Comparison of ENCODE assay signal across 31 cellular contexts in the genomic region with DNA sequence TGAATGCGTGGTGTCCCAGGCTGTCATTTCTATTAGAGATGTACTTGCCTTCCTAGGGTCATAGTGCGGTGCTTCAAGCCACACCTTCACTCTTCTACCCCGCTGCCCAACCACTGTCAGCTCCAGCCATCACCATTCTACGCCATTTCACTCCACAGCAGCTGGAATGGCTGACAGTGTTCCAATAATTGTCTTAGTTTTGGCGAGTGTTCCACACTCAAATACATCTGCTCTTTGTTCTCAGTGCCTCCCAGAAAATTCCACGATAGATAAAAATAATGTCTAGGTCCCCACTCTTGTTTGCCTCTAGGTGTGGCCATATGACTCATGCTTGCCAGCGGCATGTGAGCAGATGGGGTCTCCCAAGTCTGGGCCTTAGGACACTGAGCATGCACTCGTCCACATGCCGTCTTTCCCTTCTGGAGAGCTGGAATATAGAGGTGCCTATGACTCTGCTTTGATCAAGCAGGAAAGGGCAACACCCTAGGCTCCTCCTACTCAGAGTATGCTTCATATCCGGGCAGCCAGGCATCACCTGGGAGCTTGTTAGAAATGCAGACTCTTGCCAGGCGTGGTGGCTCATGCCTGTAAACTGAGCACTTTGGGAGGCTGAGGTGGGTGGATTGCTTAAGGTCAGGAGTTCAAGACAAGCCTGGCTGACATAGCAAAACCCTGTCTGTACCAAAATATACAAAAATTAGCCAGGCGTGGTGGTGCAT.
A peak's percentile ranks its signal among the peaks of the same experiment; 100 is the strongest.
DNase-seq lines count a peak whose midpoint lies in the region; ATAC-seq, FAIRE-seq and TF ChIP-seq lines count a peak whose summit lies in the region.
"Had no signal": no experiment of that assay in that cellular context is flagged by ENCODE, and none has a peak within 500 bp of the region (broad histone marks: within the 10 kb centered on the region; RNA-seq: fewer than 3 reads in every experiment).

No MANE protein-coding gene starts in this region.

- CTCF ChIA-PET in MCF 10A (lab: Yijun Ruan, JAX): no interaction called here

- no peak overlapping the region for H3K27ac ChIP-seq in breast epithelium
- no peak overlapping the region for H3K27ac ChIP-seq in pancreas
- no peak overlapping the region for H3K27ac ChIP-seq in uterus
- H3K27ac ChIP-seq: sigmoid colon, SK-N-MC, suprapubic skin had no signal

- H3K36me3 ChIP-seq in breast epithelium: no peaks in the 10 kb centered on the region
- no peaks in the 10 kb centered on the region for H3K36me3 ChIP-seq in bronchial epithelial cell (ENCODE audit: control insufficient read depth, insufficient read depth, low read length)
- no peaks in the 10 kb centered on the region for H3K36me3 ChIP-seq in pancreas
- no peaks in the 10 kb centered on the region for H3K36me3 ChIP-seq in uterus
- H3K36me3 ChIP-seq: sigmoid colon, suprapubic skin had no signal

- H3K4me1 ChIP-seq in breast epithelium: no peaks in the 10 kb centered on the region
- H3K4me1 ChIP-seq in pancreas: no peaks in the 10 kb centered on the region
- H3K4me1 ChIP-seq in uterus: no peaks in the 10 kb centered on the region
- H3K4me1 ChIP-seq: sigmoid colon, suprapubic skin had no signal

- H3K27me3 Mint-ChIP-seq in MCF 10A (ENCODE audit: insufficient read depth, unreplicated experiment): no peaks in the 10 kb centered on the region

- H3K36me3 Mint-ChIP-seq in MCF 10A (ENCODE audit: insufficient read depth, unreplicated experiment): no peaks in the 10 kb centered on the region
- H3K36me3 Mint-ChIP-seq: activated CD4-positive, alpha-beta memory T cell treated with anti-CD3 and anti-CD28 coated beads for 36 hours; activated naive CD4-positive, alpha-beta T cell treated with anti-CD3 and anti-CD28 coated beads, Interleukin-2, amount 50 U/mL, for 72 hours; stimulated activated memory B cell treated with anti-CD40 and anti-IgM and Interleukin-4, amounts not matched to agents 10 μg/mL and 1 μg/mL and 100 μg/mL, for 72 hours had no signal

- DNase-seq in MCF 10A (ENCODE audit: unreplicated experiment) (peak; percentile 34), breast epithelium (ENCODE audit: low spot score in 2 of 2) (no peak), bronchial epithelial cell (ENCODE audit: low read depth) (peak; percentile 46), medulla oblongata (ENCODE audit: extremely low spot score) (peak; percentile 72), pancreas (no peak), uterus (no peak)
- DNase-seq: 8988T; activated CD4-positive, alpha-beta memory T cell treated with anti-CD3 and anti-CD28 coated beads for 36 hours; activated CD4-positive, CD25-positive, alpha-beta regulatory T cell treated with anti-CD3 and anti-CD28 coated beads, Interleukin-2, amount 50 U/mL, for 72 hours; AML-193; aorta; IMR-90; mucosa of descending colon; NCI-H2029 treated with DMSO at 0.1 percent for 48 hours; NCI-H345; NCI-H748 treated with DMSO at 0.1 percent for 48 hours; RPMI8226; sigmoid colon; stimulated activated CD4-positive, alpha-beta T cell treated with anti-CD3 and anti-CD28 coated beads, Interleukin-4, amount 100 ng/mL, for 4 hours had no signal

- no peaks in the 10 kb centered on the region for H3K9me3 Mint-ChIP-seq in MCF 10A (ENCODE audit: unreplicated experiment)
- H3K9me3 Mint-ChIP-seq: activated CD4-positive, alpha-beta memory T cell treated with anti-CD3 and anti-CD28 coated beads for 36 hours; activated naive CD4-positive, alpha-beta T cell treated with anti-CD3 and anti-CD28 coated beads, Interleukin-2, amount 50 U/mL, for 72 hours; nephron; T-helper 1 cell treated with Interleukin-12 subunit alpha and Interleukin-12 subunit beta and Interleukin-4 antibody, amounts not matched to agents 30 μg/mL and 1 μg/mL, for 36 hours had no signal

- no peak overlapping the region for H3K4me3 ChIP-seq in breast epithelium
- no peak overlapping the region for H3K4me3 ChIP-seq in bronchial epithelial cell (ENCODE audit: low read depth, low read length)
- no peak overlapping the region for H3K4me3 ChIP-seq in pancreas
- no peak overlapping the region for H3K4me3 ChIP-seq in uterus
- H3K4me3 ChIP-seq: mucosa of descending colon, sigmoid colon, SK-N-MC, suprapubic skin had no signal

- no TSS peak for BruUV-seq in MCF 10A (replicated peaks; lab: Mats Ljungman, UMichigan)

- TF ChIP-seq CTCF in MCF 10A (IDR thresholded peaks at IDR 0.05; ENCODE audit: unreplicated experiment) (no peak), breast epithelium (IDR thresholded peaks at IDR 0.05) (no peak), bronchial epithelial cell (IDR thresholded peaks at IDR 0.05; ENCODE audit: insufficient read depth, low read length, severe bottlenecking) (no peak), pancreas (IDR thresholded peaks at IDR 0.05) (no peak), uterus (IDR thresholded peaks at IDR 0.05) (no peak)

- POLR2A ChIA-PET in MCF 10A (lab: Yijun Ruan, JAX): no interaction called here

- FAIRE-seq in bronchial epithelial cell (lab: Jason Lieb, UNC) (no peak), pancreas (lab: Jason Lieb, UNC) (no peak)
- FAIRE-seq: endometrium, G401.6, H1, keratinocyte had no signal

- peaks cover 5% of the 10 kb centered on the region for H3K4me1 Mint-ChIP-seq in MCF 10A (ENCODE audit: insufficient read depth, unreplicated experiment)
- H3K4me1 Mint-ChIP-seq: nephron had no signal

- H3K9me3 ChIP-seq in breast epithelium: no peaks in the 10 kb centered on the region
- no peaks in the 10 kb centered on the region for H3K9me3 ChIP-seq in pancreas
- H3K9me3 ChIP-seq in uterus: no peaks in the 10 kb centered on the region
- H3K9me3 ChIP-seq: mucosa of descending colon, sigmoid colon, suprapubic skin had no signal

- no peak for TF ChIP-seq POLR2A in breast epithelium (IDR thresholded peaks at IDR 0.05)
- TF ChIP-seq POLR2A in uterus (IDR thresholded peaks at IDR 0.05): no peak

- intact Hi-C loops in MCF 10A (cut with micrococcal nuclease): no loop called here
- intact Hi-C loops in breast epithelium (cut with DNase I; ENCODE audit: low total_unique reads): no loop called here
- intact Hi-C loops in pancreas (cut with DNase I): no loop called here
- intact Hi-C loops in uterus (cut with DNase I; ENCODE audit: low total_unique reads): no loop called here

- 66 to 78% methylated on average over 12 of the region's 12 CpGs for WGBS in pancreas, 2 donors

- ATAC-seq in HG03520 (IDR thresholded peaks at IDR 0.05; ENCODE audit: unreplicated experiment) (no peak), pancreas (no peak), HG02981 (IDR thresholded peaks at IDR 0.05; ENCODE audit: unreplicated experiment) (no peak)
- ATAC-seq: activated naive CD4-positive, alpha-beta T cell treated with anti-CD3 and anti-CD28 coated beads, Interleukin-2, amount 50 U/mL, for 72 hours; mucosa of descending colon; stimulated activated memory B cell treated with anti-CD40 and anti-IgM and Interleukin-4, amounts not matched to agents 10 μg/mL and 1 μg/mL and 100 μg/mL, for 72 hours had no signal

- no peak overlapping the region for H3K4me3 Mint-ChIP-seq in MCF 10A (ENCODE audit: unreplicated experiment)
- H3K4me3 Mint-ChIP-seq: activated CD4-positive, alpha-beta memory T cell treated with anti-CD3 and anti-CD28 coated beads for 36 hours; nephron; stimulated activated memory B cell treated with anti-CD40 and anti-IgM and Interleukin-4, amounts not matched to agents 10 μg/mL and 1 μg/mL and 100 μg/mL, for 72 hours; T-helper 1 cell treated with Interleukin-12 subunit alpha and Interleukin-12 subunit beta and Interleukin-4 antibody, amounts not matched to agents 30 μg/mL and 1 μg/mL, for 36 hours had no signal

- H3K27me3 ChIP-seq in breast epithelium (no peaks in the 10 kb centered on the region), bronchial epithelial cell (ENCODE audit: control insufficient read depth, insufficient read depth, low read length) (no peaks in the 10 kb centered on the region), pancreas (no peaks in the 10 kb centered on the region), uterus (no peaks in the 10 kb centered on the region)
- H3K27me3 ChIP-seq: sigmoid colon, suprapubic skin had no signal

- no peak overlapping the region for H3K27ac Mint-ChIP-seq in MCF 10A (ENCODE audit: low read depth, unreplicated experiment)
- H3K27ac Mint-ChIP-seq: activated CD4-positive, alpha-beta memory T cell treated with anti-CD3 and anti-CD28 coated beads for 36 hours; activated naive CD4-positive, alpha-beta T cell treated with anti-CD3 and anti-CD28 coated beads, Interleukin-2, amount 50 U/mL, for 72 hours; nephron; stimulated activated memory B cell treated with anti-CD40 and anti-IgM and Interleukin-4, amounts not matched to agents 10 μg/mL and 1 μg/mL and 100 μg/mL, for 72 hours; T-helper 1 cell treated with Interleukin-12 subunit alpha and Interleukin-12 subunit beta and Interleukin-4 antibody, amounts not matched to agents 30 μg/mL and 1 μg/mL, for 36 hours had no signal

Comparison
In these comparisons a context has a peak if more than half of its experiments do, and no peak if none do; other contexts are left out.
1. DNase-seq: peak in MCF 10A (single experiment), bronchial epithelial cell (single experiment) and medulla oblongata (single experiment); none in breast epithelium (0 of 2), pancreas (0 of 6) and uterus (0 of 2).